Comparison of ENCODE assay signal across 1 cellular context in genomic region chrX:17414057-17414658, GRCh38.
TF ChIP-seq lines count a peak whose summit lies in the region.

No MANE protein-coding gene starts in this region.

TF ChIP-seq in GM23338, 12 proteins besides CTCF, POLR2A, EP300 and RAD21 (continued from another document):
- TF ChIP-seq, protein P1, sequence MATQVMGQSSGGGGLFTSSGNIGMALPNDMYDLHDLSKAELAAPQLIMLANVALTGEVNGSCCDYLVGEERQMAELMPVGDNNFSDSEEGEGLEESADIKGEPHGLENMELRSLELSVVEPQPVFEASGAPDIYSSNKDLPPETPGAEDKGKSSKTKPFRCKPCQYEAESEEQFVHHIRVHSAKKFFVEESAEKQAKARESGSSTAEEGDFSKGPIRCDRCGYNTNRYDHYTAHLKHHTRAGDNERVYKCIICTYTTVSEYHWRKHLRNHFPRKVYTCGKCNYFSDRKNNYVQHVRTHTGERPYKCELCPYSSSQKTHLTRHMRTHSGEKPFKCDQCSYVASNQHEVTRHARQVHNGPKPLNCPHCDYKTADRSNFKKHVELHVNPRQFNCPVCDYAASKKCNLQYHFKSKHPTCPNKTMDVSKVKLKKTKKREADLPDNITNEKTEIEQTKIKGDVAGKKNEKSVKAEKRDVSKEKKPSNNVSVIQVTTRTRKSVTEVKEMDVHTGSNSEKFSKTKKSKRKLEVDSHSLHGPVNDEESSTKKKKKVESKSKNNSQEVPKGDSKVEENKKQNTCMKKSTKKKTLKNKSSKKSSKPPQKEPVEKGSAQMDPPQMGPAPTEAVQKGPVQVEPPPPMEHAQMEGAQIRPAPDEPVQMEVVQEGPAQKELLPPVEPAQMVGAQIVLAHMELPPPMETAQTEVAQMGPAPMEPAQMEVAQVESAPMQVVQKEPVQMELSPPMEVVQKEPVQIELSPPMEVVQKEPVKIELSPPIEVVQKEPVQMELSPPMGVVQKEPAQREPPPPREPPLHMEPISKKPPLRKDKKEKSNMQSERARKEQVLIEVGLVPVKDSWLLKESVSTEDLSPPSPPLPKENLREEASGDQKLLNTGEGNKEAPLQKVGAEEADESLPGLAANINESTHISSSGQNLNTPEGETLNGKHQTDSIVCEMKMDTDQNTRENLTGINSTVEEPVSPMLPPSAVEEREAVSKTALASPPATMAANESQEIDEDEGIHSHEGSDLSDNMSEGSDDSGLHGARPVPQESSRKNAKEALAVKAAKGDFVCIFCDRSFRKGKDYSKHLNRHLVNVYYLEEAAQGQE (IDR thresholded peaks at IDR 0.05; ENCODE audit: unreplicated experiment), result no peak
